Comparison of ENCODE assay signal across 8 cellular contexts in genomic region chr4:2058264-2059033, GRCh38. TPM values are rescaled to one million over a fixed set of nuclear protein-coding genes. Genes with fewer than 3 reads are reported as not detected.
DNase-seq lines count a peak whose midpoint lies in the region; ATAC-seq and TF ChIP-seq lines count a peak whose summit lies in the region.

No MANE protein-coding gene starts in this region.

- peak overlapping the region; percentile 46 for H3K4me3 ChIP-seq in LNCaP clone FGC (ENCODE audit: low read depth, low read length)

- DNase-seq in CD1c-positive myeloid dendritic cell (ENCODE audit: extremely low spot score) (peak; percentile 19), LNCaP clone FGC (ENCODE audit: low read depth) (no peak), neural crest cell (ENCODE audit: low read depth, low spot score) (peak; percentile 28), islet precursor cell (no peak), NCI-H446 (lab: John Stamatoyannopoulos, UW) (no peak), NCI-H187 treated with DMSO at 0.1 percent for 48 hours (lab: John Stamatoyannopoulos, UW) (no peak)

- TF ChIP-seq CTCF in LNCaP clone FGC (IDR thresholded peaks at IDR 0.05; ENCODE audit: control insufficient read depth, extremely low read depth, insufficient read depth) = no peak
- no peak for TF ChIP-seq CTCF in neural crest cell (conservative IDR thresholded peaks at IDR 0.05)

- peak overlapping the region; percentile 81 for H3K27ac ChIP-seq in cingulate gyrus (ENCODE audit: low read depth, low read length)

- peaks cover 7% of the 10 kb centered on the region for H3K4me1 Mint-ChIP-seq in neural crest cell

- no peak for ATAC-seq in GM19395 (IDR thresholded peaks at IDR 0.05; ENCODE audit: unreplicated experiment)

- no peak overlapping the region for H3K4me3 Mint-ChIP-seq in neural crest cell

- no peaks in the 10 kb centered on the region for H3K9me3 Mint-ChIP-seq in neural crest cell

- no peak overlapping the region for H3K27ac Mint-ChIP-seq in neural crest cell (ENCODE audit: unreplicated experiment)

- H3K27me3 Mint-ChIP-seq in neural crest cell (ENCODE audit: low read depth) = peaks cover 40% of the 10 kb centered on the region

- H3K36me3 Mint-ChIP-seq in neural crest cell (ENCODE audit: low read depth) = no peaks in the 10 kb centered on the region

RNA-seq across cellular contexts. Expression of gene NAT8L, which starts 0.7 kb away (rescaled TPM):
- total RNA-seq in neural crest cell = 18.8 and 19.5 TPM in 2 replicates

RNA-seq across cellular contexts. Expression of gene NELFA, which starts 49.7 kb away (rescaled TPM):
- total RNA-seq in neural crest cell = 54.3 and 55.2 TPM in 2 replicates

Comparison
In these comparisons a context has a peak if more than half of its experiments do, and no peak if none do; other contexts are left out.
1. DNase-seq: peak in CD1c-positive myeloid dendritic cell (single experiment) and neural crest cell (single experiment); none in LNCaP clone FGC (single experiment), islet precursor cell (single experiment), NCI-H446 (0 of 2) and NCI-H187 treated with DMSO at 0.1 percent for 48 hours (single experiment).